In genomic region chr9:134043531-134043988, GRCh38 we compare ENCODE assay signal across 19 cellular contexts.
"Had no signal": no experiment of that assay in that cellular context is flagged by ENCODE, and none has a peak within 500 bp of the region (broad histone marks: within the 10 kb centered on the region; RNA-seq: fewer than 3 reads in every experiment).

No MANE protein-coding gene starts in this region.

- ATAC-seq: activated T-cell treated with anti-CD3 and anti-CD28 coated beads, Interleukin-2, amount 50 U/mL, for 72 hours; body of pancreas; effector memory CD8-positive, alpha-beta T cell; left lung; sciatic nerve; stimulated activated effector memory CD8-positive, alpha-beta T cell treated with anti-CD3 and anti-CD28 coated beads, Interleukin-12 subunit alpha, Interleukin-12 subunit beta, amount 100 ng/mL, for 72 hours; upper lobe of right lung had no signal

- H3K27me3 ChIP-seq: body of pancreas, left lung, upper lobe of right lung had no signal

- H3K27ac ChIP-seq: body of pancreas, left lung, thoracic aorta, upper lobe of right lung had no signal

- DNase-seq: activated CD4-positive, alpha-beta T cell treated with anti-CD3 and anti-CD28 coated beads for 48 hours; activated CD4-positive, CD25-positive, alpha-beta regulatory T cell; activated CD8-positive, alpha-beta memory T cell treated with anti-CD3 and anti-CD28 coated beads, Interleukin-2, amount 50 U/mL, for 4 hours; activated effector memory CD4-positive, alpha-beta T cell treated with anti-CD3 and anti-CD28 coated beads, Interleukin-2, amount 50 U/mL, for 16 hours; activated T-cell treated with anti-CD3 and anti-CD28 coated beads, Interleukin-2, amount 50 U/mL, for 72 hours; amygdala; body of pancreas; effector memory CD8-positive, alpha-beta T cell; hippocampal formation; islet precursor cell; stimulated activated CD4-positive, alpha-beta T cell treated with anti-CD3 and anti-CD28 coated beads, Interleukin-4, amount 100 ng/mL, for 24 hours; T-helper 1 cell; T1000; upper lobe of right lung had no signal

- H3K4me3 ChIP-seq: body of pancreas, left lung, smooth muscle cell, thoracic aorta, upper lobe of right lung had no signal

- H3K9me3 ChIP-seq: body of pancreas, left lung, thoracic aorta, upper lobe of right lung had no signal
